Comparison of ENCODE assay signal across 9 cellular contexts in the genomic region with DNA sequence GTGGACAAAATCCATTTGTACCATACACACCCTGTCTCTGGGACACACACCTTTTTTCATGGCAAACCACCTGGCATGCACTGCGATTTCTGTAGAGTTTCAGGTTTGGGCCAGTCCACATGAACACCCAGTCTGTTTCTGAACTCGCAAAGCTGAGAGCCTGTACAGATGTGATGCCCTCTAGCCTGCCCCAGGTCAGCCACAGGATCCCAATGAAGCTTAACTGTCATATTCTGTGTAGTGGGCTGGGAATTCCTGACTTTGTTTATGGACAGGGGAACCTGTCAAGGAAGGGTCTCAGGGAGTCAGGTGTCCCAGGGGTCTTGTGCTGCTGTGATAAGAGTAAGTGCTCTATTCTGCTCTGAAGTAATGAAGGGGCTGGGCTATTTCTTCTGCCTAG. TPM values are rescaled to one million over a fixed set of nuclear protein-coding genes. Genes with fewer than 3 reads are reported as not detected.
"Had no signal": no experiment of that assay in that cellular context is flagged by ENCODE, and none has a peak within 500 bp of the region (broad histone marks: within the 10 kb centered on the region; RNA-seq: fewer than 3 reads in every experiment).

No MANE protein-coding gene starts in this region.

- H3K27ac ChIP-seq: GM23248 had no signal

- H3K9me3 Mint-ChIP-seq: H9 had no signal

- H3K4me3 Mint-ChIP-seq: H9, IgD-negative memory B cell had no signal

- H3K9ac ChIP-seq: GM23248 had no signal

- H3K4me1 Mint-ChIP-seq: H9 had no signal

- FAIRE-seq: H54, HepG2 had no signal

- ATAC-seq: HepG2 had no signal

- DNase-seq: GM23248, GOT3, H9, HCEC 1CT, KBM-7 had no signal

- H2AFZ ChIP-seq: GM23248 had no signal

- H3K27me3 Mint-ChIP-seq: IgD-negative memory B cell had no signal

- H3K27ac Mint-ChIP-seq: H9 had no signal

- H3K4me3 ChIP-seq: GM23248 had no signal

RNA-seq across cellular contexts. Expression of a gene that starts 39.8 kb away (rescaled TPM):
- total RNA-seq: HepG2, HT1080 had no signal
- polyA plus RNA-seq: HepG2 had no signal
